In genomic region chr4:86594559-86595425, GRCh38 we compare ENCODE assay signal across 8 cellular contexts. TPM values are rescaled to one million over a fixed set of nuclear protein-coding genes. Genes with fewer than 3 reads are reported as not detected.
DNase-seq lines count a peak whose midpoint lies in the region; ATAC-seq and TF ChIP-seq lines count a peak whose summit lies in the region.

No MANE protein-coding gene starts in this region.

- no TSS peak for BruUV-seq in Caco-2 (replicated peaks; lab: Mats Ljungman, UMichigan)

- peak; percentile 30 for ATAC-seq in GM19395 (IDR thresholded peaks at IDR 0.05; ENCODE audit: unreplicated experiment)
- peak; percentile 2 for ATAC-seq in HG03469 (IDR thresholded peaks at IDR 0.05; ENCODE audit: unreplicated experiment)
- ATAC-seq in HG02981 (IDR thresholded peaks at IDR 0.05; ENCODE audit: unreplicated experiment), result no peak

- no peaks in the 10 kb centered on the region for H3K9me3 ChIP-seq in Caco-2

- no peaks in the 10 kb centered on the region for H3K36me3 ChIP-seq in Caco-2 (ENCODE audit: control insufficient read depth, insufficient read depth, low read length)

- TF ChIP-seq CTCF in Caco-2 (IDR thresholded peaks at IDR 0.05; ENCODE audit: insufficient read depth in 1 of 2, low read depth in 1 of 2, low read length in 1 of 2, severe bottlenecking in 1 of 2, unreplicated experiment in 1 of 2), result no peak
- peak; percentile 23 for TF ChIP-seq CTCF in cardiac fibroblast (IDR thresholded peaks at IDR 0.05; ENCODE audit: low read depth, low read length)

- H3K4me3 Mint-ChIP-seq in Caco-2 (ENCODE audit: unreplicated experiment), result peak overlapping the region; percentile 78

- H3K27ac ChIP-seq in skin epidermis, result peak overlapping the region in 20 of 21 experiments; percentile 62 to 90 (median 86)

- H3K9me3 Mint-ChIP-seq in Caco-2 (ENCODE audit: unreplicated experiment), result no peaks in the 10 kb centered on the region

- no peaks in the 10 kb centered on the region for H3K36me3 Mint-ChIP-seq in Caco-2 (ENCODE audit: insufficient read depth, unreplicated experiment)

- H3K4me3 ChIP-seq in Caco-2 (ENCODE audit: low read depth, low read length), result peak overlapping the region; percentile 51
- peak overlapping the region; percentile 59 to 93 for H3K4me3 ChIP-seq in cardiac fibroblast (replicated peaks in 1 of 2; ENCODE audit: low read depth in 2 of 2, low read length in 2 of 2)
- H3K4me3 ChIP-seq in skin epidermis, result peak overlapping the region; percentile 53 to 86 (median 65)

- DNase-seq in Caco-2 (peak; percentile 35 to 39), SK-N-DZ (ENCODE audit: low spot score) (peak; percentile 81), cardiac fibroblast (ENCODE audit: low read depth in 2 of 2) (peak; percentile 76 to 77), iris pigment epithelial cell (ENCODE audit: low read depth) (peak; percentile 84)

- H3K4me1 ChIP-seq in Caco-2, result no peaks in the 10 kb centered on the region

- H3K27me3 ChIP-seq in Caco-2 (replicated peaks; ENCODE audit: control insufficient read depth, insufficient read depth, low read length), result no peaks in the 10 kb centered on the region

- H3K4me1 Mint-ChIP-seq in Caco-2 (ENCODE audit: low read depth, unreplicated experiment), result peaks cover 7% of the 10 kb centered on the region

- POLR2A ChIA-PET in Caco-2 (lab: Charles Lee), result interaction anchor here (1.1 kb wide), 1 partner anchor 207 kb away, joined by 3 read pairs; no protein-coding TSS in a partner anchor

- H3K27me3 Mint-ChIP-seq in Caco-2 (ENCODE audit: insufficient read depth, unreplicated experiment), result peaks cover 3% of the 10 kb centered on the region

- intact Hi-C loops in Caco-2 (cut with micrococcal nuclease; ENCODE audit: unreplicated experiment), result loop anchor here (2.0 kb wide), 2 partner anchors 98 to 300 kb away; no protein-coding TSS in a partner anchor

- CTCF ChIA-PET in Caco-2 (lab: Charles Lee), result interaction anchor here (0.7 to 1.1 kb wide), 4 partner anchors 94 to 327 kb away, joined by 3 to 8 read pairs (median 4); no protein-coding TSS in a partner anchor

- peak overlapping the region; percentile 69 for H3K27ac Mint-ChIP-seq in Caco-2 (ENCODE audit: unreplicated experiment)

RNA-seq across cellular contexts. Expression of gene PTPN13, which starts 0.7 kb away (rescaled TPM):
- total RNA-seq in Caco-2 (2022), result 12.1 and 14.8 TPM in 2 replicates
- 27.0 and 31.7 TPM in 2 replicates for polyA plus RNA-seq in SK-N-DZ (2014; cell fraction: cytosol; rRNA removed)
- 22.1 and 25.8 TPM in 2 replicates for polyA plus RNA-seq in SK-N-DZ (2014; cell fraction: nucleus; rRNA removed)
